ENCODE assay signal across 15 cellular contexts in the genomic region with DNA sequence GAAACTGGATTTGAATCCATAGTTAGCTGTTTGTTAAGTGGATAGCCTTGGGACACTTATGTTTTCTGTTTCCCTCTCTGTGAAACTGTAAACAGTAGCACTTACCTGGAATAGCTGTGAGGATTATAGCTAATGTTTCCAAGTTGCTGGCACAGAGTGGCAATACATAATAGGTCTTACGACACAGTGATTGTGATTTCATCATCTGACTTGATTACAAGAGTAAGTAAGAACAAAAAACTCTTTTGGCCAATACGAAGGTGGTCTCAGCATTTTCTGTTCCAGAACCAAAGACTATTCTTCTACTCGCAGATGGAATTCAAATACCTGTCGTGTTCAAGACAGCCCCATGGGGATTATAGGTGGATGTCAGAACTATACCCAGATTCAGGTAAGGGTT. TPM values are rescaled to one million over a fixed set of nuclear protein-coding genes. Genes with fewer than 3 reads are reported as not detected.
DNase-seq lines count a peak whose midpoint lies in the region; TF ChIP-seq lines count a peak whose summit lies in the region.
"Had no signal": no experiment of that assay in that cellular context is flagged by ENCODE, and none has a peak within 500 bp of the region (broad histone marks: within the 10 kb centered on the region; RNA-seq: fewer than 3 reads in every experiment).

No MANE protein-coding gene starts in this region.

- WGBS in mammary epithelial cell (ENCODE audit: low coverage, missing lambda C conversion rate) = 58% methylated on average over 4 of the region's 4 CpGs
- 80 to 87% (median 83%) methylated on average over 4 of the region's 4 CpGs for WGBS in ovary, 3 donors

- TF ChIP-seq POLR2A in ovary (IDR thresholded peaks at IDR 0.05) = no peak

- H3K4me1 ChIP-seq in mammary epithelial cell (ENCODE audit: insufficient read depth, low read length) (no peaks in the 10 kb centered on the region), adipocyte (ENCODE audit: control insufficient read depth, insufficient read depth, low read length) (peaks cover 1% of the 10 kb centered on the region), ovary (ENCODE audit: insufficient read depth) (no peaks in the 10 kb centered on the region)
- H3K4me1 ChIP-seq: BLaER1 treated with 17β-estradiol and CSF1 and Interleukin-3, amounts not matched to agents 10 nM and 100 nM had no signal

- in situ Hi-C loops in mammary epithelial cell (cut with MboI; ENCODE audit: low sequenced_read_pairs in 2 of 2) = no loop called here

- POLR2A ChIA-PET in MCF 10A (lab: Yijun Ruan, JAX) = no interaction called here

- BruUV-seq in MCF 10A (replicated peaks; lab: Mats Ljungman, UMichigan) = no TSS peak
- BruUV-seq in mammary epithelial cell (replicated peaks; lab: Mats Ljungman, UMichigan) = no TSS peak

- H3K4me3 Mint-ChIP-seq in MCF 10A (ENCODE audit: unreplicated experiment) = no peak overlapping the region
- H3K4me3 Mint-ChIP-seq: CD8-positive, alpha-beta memory T cell had no signal

- no peak overlapping the region for H3K27ac ChIP-seq in mammary epithelial cell (ENCODE audit: insufficient read depth, low read depth, low read length)
- H3K27ac ChIP-seq in ovary = no peak overlapping the region
- H3K27ac ChIP-seq: BLaER1 treated with 17β-estradiol and CSF1 and Interleukin-3, amounts not matched to agents 10 nM and 100 nM had no signal

- no peaks in the 10 kb centered on the region for H3K79me2 ChIP-seq in mammary epithelial cell (ENCODE audit: insufficient read depth, low read length)

- H3K9ac ChIP-seq in mammary epithelial cell (ENCODE audit: insufficient read depth, low read length) (no peak overlapping the region), adipocyte (ENCODE audit: low read length) (no peak overlapping the region)
- H3K9ac ChIP-seq: BLaER1 treated with 17β-estradiol and CSF1 and Interleukin-3, amounts not matched to agents 10 nM and 100 nM had no signal

- CTCF ChIA-PET in MCF 10A (lab: Yijun Ruan, JAX) = no interaction called here
- CTCF ChIA-PET in mammary epithelial cell (lab: Charles Lee; ENCODE audit: low non-redundant PET) = no interaction called here

- no peak for TF ChIP-seq CTCF in MCF 10A (IDR thresholded peaks at IDR 0.05; ENCODE audit: unreplicated experiment)
- TF ChIP-seq CTCF in mammary epithelial cell (conservative IDR thresholded peaks at IDR 0.05 in 1 of 2, IDR thresholded peaks at IDR 0.05 in 1 of 2; ENCODE audit: extremely low read depth in 1 of 2, insufficient read depth in 1 of 2, low read depth in 1 of 2, low read length in 2 of 2) = no peak
- no peak for TF ChIP-seq CTCF in fibroblast of pulmonary artery (IDR thresholded peaks at IDR 0.05; ENCODE audit: low read length, missing control alignments)
- TF ChIP-seq CTCF in ovary (IDR thresholded peaks at IDR 0.05) = no peak

- no peaks in the 10 kb centered on the region for H3K9me3 Mint-ChIP-seq in MCF 10A (ENCODE audit: unreplicated experiment)

- TF ChIP-seq EP300 in ovary (IDR thresholded peaks at IDR 0.05) = no peak

- DNase-seq in MCF 10A (ENCODE audit: unreplicated experiment) (peak; percentile 46), mammary epithelial cell (no peak), adipocyte (ENCODE audit: low read depth) (peak; percentile 33), fibroblast of pulmonary artery (ENCODE audit: low read depth) (peak; percentile 7), HuH-7.5 (ENCODE audit: low spot score) (no peak), ovary (no peak), cardiac septum (ENCODE audit: low spot score) (no peak)
- DNase-seq: CD8-positive, alpha-beta memory T cell; DMS79; MG63; NCI-H187; NCI-H2171 treated with DMSO at 0.1 percent for 48 hours; NCI-H446 treated with DMSO at 0.1 percent for 48 hours had no signal

- intact Hi-C loops in MCF 10A (cut with micrococcal nuclease) (no loop called here), mammary epithelial cell (cut with micrococcal nuclease) (loop anchor here (10.0 kb wide), 1 partner anchor 129 kb away; no protein-coding TSS in a partner anchor), ovary (cut with DNase I) (no loop called here), cardiac septum (cut with DNase I) (no loop called here)

- no peaks in the 10 kb centered on the region for H3K27me3 Mint-ChIP-seq in MCF 10A (ENCODE audit: insufficient read depth, unreplicated experiment)

- dilution Hi-C loops in mammary epithelial cell (cut with HindIII; ENCODE audit: low sequenced_read_pairs) = no loop called here

- H3K27me3 ChIP-seq in mammary epithelial cell (ENCODE audit: insufficient read depth, low read length) (no peaks in the 10 kb centered on the region), adipocyte (replicated peaks; ENCODE audit: control insufficient read depth, insufficient read depth, low read length) (no peaks in the 10 kb centered on the region), ovary (no peaks in the 10 kb centered on the region)
- H3K27me3 ChIP-seq: BLaER1 treated with 17β-estradiol and CSF1 and Interleukin-3, amounts not matched to agents 10 nM and 100 nM; MG63 had no signal

- H3K36me3 ChIP-seq in mammary epithelial cell (ENCODE audit: insufficient read depth, low read length) = no peaks in the 10 kb centered on the region
- H3K36me3 ChIP-seq in adipocyte (ENCODE audit: control insufficient read depth, insufficient read depth, low read length, severe bottlenecking) = no peaks in the 10 kb centered on the region
- H3K36me3 ChIP-seq in ovary = no peaks in the 10 kb centered on the region
- H3K36me3 ChIP-seq: BLaER1 treated with 17β-estradiol and CSF1 and Interleukin-3, amounts not matched to agents 10 nM and 100 nM; MG63 had no signal

- H3K4me2 ChIP-seq in mammary epithelial cell (ENCODE audit: insufficient read depth, low read depth, low read length) = no peak overlapping the region
- H3K4me2 ChIP-seq: BLaER1 treated with 17β-estradiol and CSF1 and Interleukin-3, amounts not matched to agents 10 nM and 100 nM had no signal

- no peaks in the 10 kb centered on the region for H3K36me3 Mint-ChIP-seq in MCF 10A (ENCODE audit: insufficient read depth, unreplicated experiment)
- H3K36me3 Mint-ChIP-seq: CD8-positive, alpha-beta memory T cell had no signal

- no peaks in the 10 kb centered on the region for H3K4me1 Mint-ChIP-seq in MCF 10A (ENCODE audit: insufficient read depth, unreplicated experiment)
- H3K4me1 Mint-ChIP-seq: CD8-positive, alpha-beta memory T cell had no signal

- H3K9me3 ChIP-seq in mammary epithelial cell (replicated peaks; ENCODE audit: insufficient read depth, low read length) (no peaks in the 10 kb centered on the region), adipocyte (ENCODE audit: control insufficient read depth, low read length) (no peaks in the 10 kb centered on the region), ovary (no peaks in the 10 kb centered on the region)
- H3K9me3 ChIP-seq: MG63 had no signal

- no peaks in the 10 kb centered on the region for H4K20me1 ChIP-seq in mammary epithelial cell (ENCODE audit: insufficient read depth, low read length)
- H4K20me1 ChIP-seq: BLaER1 treated with 17β-estradiol and CSF1 and Interleukin-3, amounts not matched to agents 10 nM and 100 nM had no signal

- no peak overlapping the region for H3K27ac Mint-ChIP-seq in MCF 10A (ENCODE audit: low read depth, unreplicated experiment)
- H3K27ac Mint-ChIP-seq: CD8-positive, alpha-beta memory T cell had no signal

- no peak overlapping the region for H3K4me3 ChIP-seq in mammary epithelial cell (replicated peaks in 1 of 3; ENCODE audit: insufficient read depth in 1 of 3, low read depth in 2 of 3, low read length in 3 of 3)
- no peak overlapping the region for H3K4me3 ChIP-seq in adipocyte (ENCODE audit: low read length)
- no peak overlapping the region for H3K4me3 ChIP-seq in fibroblast of pulmonary artery (replicated peaks; ENCODE audit: low read depth, low read length)
- H3K4me3 ChIP-seq in ovary = no peak overlapping the region
- H3K4me3 ChIP-seq: BLaER1 treated with 17β-estradiol and CSF1 and Interleukin-3, amounts not matched to agents 10 nM and 100 nM; MG63 had no signal

- H2AFZ ChIP-seq in mammary epithelial cell (ENCODE audit: low read depth, low read length) = no peak overlapping the region

RNA-seq across cellular contexts. Expression of a gene that starts 2.1 kb away (rescaled TPM):
- not detected in 2 replicates for total RNA-seq in MCF 10A (2022)
- total RNA-seq in mammary epithelial cell = not detected
- polyA plus RNA-seq in mammary epithelial cell = not detected
- polyA minus RNA-seq in mammary epithelial cell = not detected
- total RNA-seq in ovary = under 1 TPM in 1 of 7 donors, not detected in 6; 0.13 TPM
- polyA plus RNA-seq in ovary = not detected
- not detected for total RNA-seq in cardiac septum
- total RNA-seq: CD8-positive, alpha-beta memory T cell; SK-MEL-5 had no signal
- polyA plus RNA-seq: CD8-positive, alpha-beta memory T cell had no signal

Comparison
In these comparisons a context has a peak if more than half of its experiments do, and no peak if none do; other contexts are left out.
1. DNase-seq: peak in MCF 10A (single experiment), adipocyte (single experiment) and fibroblast of pulmonary artery (single experiment); none in mammary epithelial cell (single experiment), HuH-7.5 (single experiment), ovary (0 of 5) and cardiac septum (single experiment).